Comparison of ENCODE assay signal across 26 cellular contexts in genomic region chr12:114945351-114945750, GRCh38.
DNase-seq lines count a peak whose midpoint lies in the region; ATAC-seq, FAIRE-seq and TF ChIP-seq lines count a peak whose summit lies in the region.
"Had no signal": no experiment of that assay in that cellular context is flagged by ENCODE, and none has a peak within 500 bp of the region (broad histone marks: within the 10 kb centered on the region; RNA-seq: fewer than 3 reads in every experiment).

No MANE protein-coding gene starts in this region.

- H4K20me1 ChIP-seq in astrocyte (ENCODE audit: insufficient read depth, low read length) (no peaks in the 10 kb centered on the region), mammary epithelial cell (ENCODE audit: insufficient read depth, low read length) (no peaks in the 10 kb centered on the region)
- H4K20me1 ChIP-seq: BLaER1 treated with 17β-estradiol and CSF1 and Interleukin-3, amounts not matched to agents 10 nM and 100 nM had no signal

- H2AFZ ChIP-seq in astrocyte (ENCODE audit: low read depth, low read length) (no peak overlapping the region), mammary epithelial cell (ENCODE audit: low read depth, low read length) (no peak overlapping the region)

- CTCF ChIA-PET in mammary epithelial cell (lab: Charles Lee; ENCODE audit: low non-redundant PET), result no interaction called here

- no peaks in the 10 kb centered on the region for H3K36me3 Mint-ChIP-seq in astrocyte (ENCODE audit: low read depth, unreplicated experiment)
- H3K36me3 Mint-ChIP-seq in activated T-cell treated with anti-CD3 and anti-CD28 coated beads, Interleukin-2, amount 50 U/mL, for 4 hours (ENCODE audit: insufficient read depth), result no peaks in the 10 kb centered on the region
- H3K36me3 Mint-ChIP-seq: CD14-positive monocyte; CD8-positive, alpha-beta memory T cell had no signal

- H3K27me3 ChIP-seq in astrocyte (ENCODE audit: insufficient read depth, low read length), result peaks cover 3% of the 10 kb centered on the region
- H3K27me3 ChIP-seq in mammary epithelial cell (ENCODE audit: insufficient read depth, low read length), result peaks cover 3% of the 10 kb centered on the region
- no peaks in the 10 kb centered on the region for H3K27me3 ChIP-seq in small intestine (ENCODE audit: control insufficient read depth in 2 of 2, insufficient read depth in 2 of 2, low read length in 2 of 2)
- H3K27me3 ChIP-seq in left ventricle myocardium inferior (ENCODE audit: low read depth), result peaks cover 10% of the 10 kb centered on the region
- H3K27me3 ChIP-seq: BE2C; BLaER1 treated with 17β-estradiol and CSF1 and Interleukin-3, amounts not matched to agents 10 nM and 100 nM had no signal

- peaks cover 1% of the 10 kb centered on the region for H3K9me3 Mint-ChIP-seq in astrocyte (ENCODE audit: unreplicated experiment)
- peaks cover 6% of the 10 kb centered on the region for H3K9me3 Mint-ChIP-seq in activated T-cell treated with anti-CD3 and anti-CD28 coated beads, Interleukin-2, amount 50 U/mL, for 4 hours

- dilution Hi-C loops in mammary epithelial cell (cut with HindIII; ENCODE audit: low sequenced_read_pairs), result no loop called here

- in situ Hi-C loops in mammary epithelial cell (cut with MboI; ENCODE audit: low sequenced_read_pairs in 2 of 2), result no loop called here

- H3K4me1 ChIP-seq in astrocyte (ENCODE audit: insufficient read depth, low read length), result no peaks in the 10 kb centered on the region
- no peaks in the 10 kb centered on the region for H3K4me1 ChIP-seq in mammary epithelial cell (ENCODE audit: insufficient read depth, low read length)
- no peaks in the 10 kb centered on the region for H3K4me1 ChIP-seq in small intestine (ENCODE audit: control insufficient read depth in 2 of 2, insufficient read depth in 1 of 2, low read depth in 1 of 2, low read length in 1 of 2)
- H3K4me1 ChIP-seq in left ventricle myocardium inferior, result no peaks in the 10 kb centered on the region
- H3K4me1 ChIP-seq: BE2C, HAP-1 had no signal

- no peaks in the 10 kb centered on the region for H3K79me2 ChIP-seq in astrocyte (ENCODE audit: insufficient read depth, low read length)
- no peaks in the 10 kb centered on the region for H3K79me2 ChIP-seq in mammary epithelial cell (ENCODE audit: insufficient read depth, low read length)

- peaks cover 3% of the 10 kb centered on the region for H3K27me3 Mint-ChIP-seq in astrocyte (ENCODE audit: low read depth, unreplicated experiment)
- no peaks in the 10 kb centered on the region for H3K27me3 Mint-ChIP-seq in activated T-cell treated with anti-CD3 and anti-CD28 coated beads, Interleukin-2, amount 50 U/mL, for 4 hours (ENCODE audit: low read depth)
- H3K27me3 Mint-ChIP-seq: CD4-positive, alpha-beta T cell; CD8-positive, alpha-beta memory T cell had no signal

- H3K4me1 Mint-ChIP-seq in astrocyte (ENCODE audit: low read depth, unreplicated experiment), result no peaks in the 10 kb centered on the region
- no peaks in the 10 kb centered on the region for H3K4me1 Mint-ChIP-seq in activated T-cell treated with anti-CD3 and anti-CD28 coated beads, Interleukin-2, amount 50 U/mL, for 4 hours (ENCODE audit: low read depth)
- H3K4me1 Mint-ChIP-seq: CD14-positive monocyte; CD8-positive, alpha-beta memory T cell had no signal

- no peak overlapping the region for H3K4me3 Mint-ChIP-seq in astrocyte (ENCODE audit: unreplicated experiment)
- H3K4me3 Mint-ChIP-seq in activated T-cell treated with anti-CD3 and anti-CD28 coated beads, Interleukin-2, amount 50 U/mL, for 4 hours, result no peak overlapping the region
- H3K4me3 Mint-ChIP-seq: CD14-positive monocyte; CD4-positive, alpha-beta T cell; CD8-positive, alpha-beta memory T cell had no signal

- TF ChIP-seq CTCF in astrocyte (IDR thresholded peaks at IDR 0.05; ENCODE audit: insufficient read depth, low read depth, low read length) (no peak), fibroblast of mammary gland (conservative IDR thresholded peaks at IDR 0.05; ENCODE audit: control insufficient read depth, insufficient read depth, low read depth, low read length) (no peak), mammary epithelial cell (conservative IDR thresholded peaks at IDR 0.05 in 1 of 2, IDR thresholded peaks at IDR 0.05 in 1 of 2; ENCODE audit: extremely low read depth in 1 of 2, insufficient read depth in 1 of 2, low read depth in 1 of 2, low read length in 2 of 2) (no peak), left ventricle myocardium inferior (IDR thresholded peaks at IDR 0.05; ENCODE audit: borderline replicate concordance) (no peak)

- intact Hi-C loops in mammary epithelial cell (cut with micrococcal nuclease), result no loop called here
- intact Hi-C loops in left ventricle myocardium inferior (cut with micrococcal nuclease), result no loop called here

- no peak overlapping the region for H3K4me2 ChIP-seq in astrocyte (ENCODE audit: low read length)
- H3K4me2 ChIP-seq in mammary epithelial cell (ENCODE audit: insufficient read depth, low read depth, low read length), result no peak overlapping the region

- no peak overlapping the region for H3K27ac ChIP-seq in astrocyte (ENCODE audit: low read depth, low read length)
- no peak overlapping the region for H3K27ac ChIP-seq in mammary epithelial cell (ENCODE audit: insufficient read depth, low read depth, low read length)
- no peak overlapping the region for H3K27ac ChIP-seq in small intestine (ENCODE audit: low read depth in 1 of 2, low read length in 1 of 2)
- no peak overlapping the region for H3K27ac ChIP-seq in left ventricle myocardium inferior (replicated peaks)
- H3K27ac ChIP-seq: 22Rv1; BLaER1 treated with 17β-estradiol and CSF1 and Interleukin-3, amounts not matched to agents 10 nM and 100 nM had no signal

- H3K4me3 ChIP-seq in astrocyte (ENCODE audit: insufficient read depth, low read depth, low read length), result no peak overlapping the region
- H3K4me3 ChIP-seq in fibroblast of mammary gland (ENCODE audit: control insufficient read depth, low read depth, low read length), result no peak overlapping the region
- H3K4me3 ChIP-seq in mammary epithelial cell (replicated peaks in 1 of 3; ENCODE audit: insufficient read depth in 1 of 3, low read depth in 2 of 3, low read length in 3 of 3), result no peak overlapping the region
- no peak overlapping the region for H3K4me3 ChIP-seq in small intestine (ENCODE audit: low read depth in 1 of 2, low read length in 2 of 2)
- H3K4me3 ChIP-seq in left ventricle myocardium inferior, result no peak overlapping the region
- H3K4me3 ChIP-seq: BLaER1 treated with 17β-estradiol and CSF1 and Interleukin-3, amounts not matched to agents 10 nM and 100 nM; GM12878; HAP-1 had no signal

- no TSS peak for BruUV-seq in mammary epithelial cell (replicated peaks; lab: Mats Ljungman, UMichigan)

- H3K27ac Mint-ChIP-seq in astrocyte (ENCODE audit: unreplicated experiment), result no peak overlapping the region
- H3K27ac Mint-ChIP-seq: CD14-positive monocyte; CD4-positive, alpha-beta T cell; CD8-positive, alpha-beta memory T cell had no signal

- H3K36me3 ChIP-seq in astrocyte (ENCODE audit: insufficient read depth, low read length) (no peaks in the 10 kb centered on the region), mammary epithelial cell (ENCODE audit: insufficient read depth, low read length) (no peaks in the 10 kb centered on the region), small intestine (ENCODE audit: control insufficient read depth in 2 of 2, insufficient read depth in 2 of 2, low read length in 2 of 2) (no peaks in the 10 kb centered on the region), left ventricle myocardium inferior (no peaks in the 10 kb centered on the region)
- H3K36me3 ChIP-seq: BE2C; BLaER1 treated with 17β-estradiol and CSF1 and Interleukin-3, amounts not matched to agents 10 nM and 100 nM; HAP-1 had no signal

- peaks cover 3% of the 10 kb centered on the region for H3K9me3 ChIP-seq in astrocyte (ENCODE audit: insufficient read depth, low read depth, low read length)
- no peaks in the 10 kb centered on the region for H3K9me3 ChIP-seq in mammary epithelial cell (replicated peaks; ENCODE audit: insufficient read depth, low read length)
- no peaks in the 10 kb centered on the region for H3K9me3 ChIP-seq in small intestine (ENCODE audit: control insufficient read depth, low read depth)
- no peaks in the 10 kb centered on the region for H3K9me3 ChIP-seq in left ventricle myocardium inferior (replicated peaks)
- H3K9me3 ChIP-seq: BE2C, HAP-1 had no signal

- ATAC-seq in activated T-cell treated with anti-CD3 and anti-CD28 coated beads, Interleukin-2, amount 50 U/mL, for 4 hours, result no peak
- ATAC-seq: GM12878 had no signal

- 59% methylated on average over 2 of the region's 2 CpGs for WGBS in mammary epithelial cell (ENCODE audit: low coverage, missing lambda C conversion rate)
- WGBS in small intestine, 3 donors, result 71 to 90% (median 89%) methylated on average over 2 of the region's 2 CpGs

- FAIRE-seq in astrocyte (lab: Jason Lieb, UNC) (no peak), small intestine (lab: Jason Lieb, UNC) (no peak)
- FAIRE-seq: A204.1, D721Med, GM12878, GM19239, H54 had no signal

- H3K9ac ChIP-seq in astrocyte (ENCODE audit: low read length) (no peak overlapping the region), mammary epithelial cell (ENCODE audit: insufficient read depth, low read length) (no peak overlapping the region)
- H3K9ac ChIP-seq: BLaER1 treated with 17β-estradiol and CSF1 and Interleukin-3, amounts not matched to agents 10 nM and 100 nM had no signal

- peak; percentile 6 for DNase-seq in AG08395 (ENCODE audit: low spot score)
- peak; percentile 67 for DNase-seq in M059J (ENCODE audit: low read depth)
- peak; percentile 18 for DNase-seq in astrocyte (ENCODE audit: low read depth)
- DNase-seq in fibroblast of mammary gland (ENCODE audit: low read depth), result peak; percentile 48
- DNase-seq in mammary epithelial cell, result no peak
- DNase-seq in small intestine, result no peak
- no peak for DNase-seq in left ventricle myocardium inferior
- no peak for DNase-seq in activated T-cell treated with anti-CD3 and anti-CD28 coated beads, Interleukin-2, amount 50 U/mL, for 4 hours
- DNase-seq: AML-193; BE2C; CD4-positive, alpha-beta T cell; CD8-positive, alpha-beta memory T cell; DMS 273 treated with DMSO at 0.1 percent for 48 hours; DMS79; EL; GDM1; GOT3 had no signal

Comparison
In these comparisons a context has a peak if more than half of its experiments do, and no peak if none do; other contexts are left out.
1. DNase-seq: peak in AG08395 (single experiment), M059J (single experiment), astrocyte (single experiment) and fibroblast of mammary gland (single experiment); none in mammary epithelial cell (single experiment), small intestine (single experiment), left ventricle myocardium inferior (single experiment) and activated T-cell treated with anti-CD3 and anti-CD28 coated beads, Interleukin-2, amount 50 U/mL, for 4 hours (single experiment).